In the genomic region with DNA sequence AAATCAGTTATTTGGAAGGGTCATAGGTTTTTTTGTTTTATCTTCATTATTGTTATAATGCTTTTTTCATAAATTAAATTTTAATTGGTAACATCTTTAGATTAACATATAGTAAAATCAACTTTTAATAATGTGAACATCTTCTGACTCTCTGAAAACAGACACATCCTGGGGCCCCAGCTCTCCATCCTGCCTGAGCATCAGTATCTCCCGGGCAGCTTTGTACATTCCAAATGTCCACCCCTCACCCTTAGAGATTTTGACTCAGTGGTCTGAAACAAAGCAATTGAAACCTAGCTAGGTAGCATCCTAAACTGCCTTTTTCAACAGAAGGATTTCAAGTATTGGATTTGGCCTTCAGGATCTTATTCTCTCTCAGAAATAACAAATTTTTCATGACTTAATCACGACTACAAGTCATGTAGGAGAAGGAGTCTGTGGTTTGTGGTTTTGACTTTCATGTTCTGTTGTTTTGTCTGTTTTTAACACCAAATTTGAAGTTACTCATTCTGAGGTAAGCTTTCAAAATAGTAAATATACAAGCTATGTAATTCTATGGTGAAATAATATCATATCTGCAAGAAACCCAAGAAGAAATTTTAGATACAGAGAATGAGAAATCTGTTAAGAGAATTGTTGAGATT, we compare ENCODE assay signal across 9 cellular contexts.
DNase-seq lines count a peak whose midpoint lies in the region; ATAC-seq and TF ChIP-seq lines count a peak whose summit lies in the region.
"Had no signal": no experiment of that assay in that cellular context is flagged by ENCODE, and none has a peak within 500 bp of the region (broad histone marks: within the 10 kb centered on the region; RNA-seq: fewer than 3 reads in every experiment).

No MANE protein-coding gene starts in this region.

- no peaks in the 10 kb centered on the region for H3K4me1 ChIP-seq in HAP-1

- no peaks in the 10 kb centered on the region for H3K36me3 ChIP-seq in HAP-1 (replicated peaks)

- no peak overlapping the region for H3K4me3 Mint-ChIP-seq in natural killer cell
- H3K4me3 Mint-ChIP-seq: naive B cell had no signal

- peaks cover 0 to 4% of the 10 kb centered on the region in 2 donors for H3K9me3 Mint-ChIP-seq in natural killer cell

- no peak for TF ChIP-seq CTCF in fibroblast of mammary gland (conservative IDR thresholded peaks at IDR 0.05; ENCODE audit: control insufficient read depth, insufficient read depth, low read depth, low read length)
- no peak for TF ChIP-seq CTCF in natural killer cell (IDR thresholded peaks at IDR 0.05)

- H3K4me1 Mint-ChIP-seq in natural killer cell: no peaks in the 10 kb centered on the region

- H3K4me3 ChIP-seq in fibroblast of mammary gland (ENCODE audit: control insufficient read depth, low read depth, low read length): no peak overlapping the region
- H3K4me3 ChIP-seq in HAP-1: no peak overlapping the region

- H3K36me3 Mint-ChIP-seq in natural killer cell: no peaks in the 10 kb centered on the region
- H3K36me3 Mint-ChIP-seq: naive B cell had no signal

- no peaks in the 10 kb centered on the region for H3K27me3 Mint-ChIP-seq in natural killer cell (ENCODE audit: low read depth in 2 of 2)
- H3K27me3 Mint-ChIP-seq: naive B cell had no signal

- in situ Hi-C loops in HAP-1 (cut with MboI; ENCODE audit: low sequenced_read_pairs): no loop called here

- H3K27me3 ChIP-seq in HAP-1 (ENCODE audit: low read depth): no peaks in the 10 kb centered on the region

- ATAC-seq in GM21390 (IDR thresholded peaks at IDR 0.05; ENCODE audit: unreplicated experiment) (peak; percentile 91), HG03521 (IDR thresholded peaks at IDR 0.05; ENCODE audit: unreplicated experiment) (peak; percentile 65), natural killer cell (no peak)

- H3K9me3 ChIP-seq in HAP-1: no peaks in the 10 kb centered on the region

- intact Hi-C loops in natural killer cell (cut with micrococcal nuclease): no loop called here

- no peak overlapping the region for H3K27ac Mint-ChIP-seq in natural killer cell

- peak; percentile 78 for DNase-seq in EL
- peak; percentile 91 for DNase-seq in fibroblast of mammary gland (ENCODE audit: low read depth)
- no peak for DNase-seq in natural killer cell
- DNase-seq in HAP-1 (ENCODE audit: low spot score in 2 of 2): no peak
- DNase-seq in amygdala (lab: John Stamatoyannopoulos, UW): no peak
- no peak for DNase-seq in ecto neural progenitor cell (ENCODE audit: low spot score)
- DNase-seq: naive B cell had no signal

Comparison
In these comparisons a context has a peak if more than half of its experiments do, and no peak if none do; other contexts are left out.
1. DNase-seq: peak in EL (single experiment) and fibroblast of mammary gland (single experiment); none in natural killer cell (single experiment), HAP-1 (0 of 2), amygdala (0 of 56) and ecto neural progenitor cell (single experiment).
2. ATAC-seq: peak in GM21390 (single experiment) and HG03521 (single experiment); none in natural killer cell (0 of 3).